ENCODE assay signal across 24 cellular contexts in genomic region chr10:36440539-36440938, GRCh38.
DNase-seq lines count a peak whose midpoint lies in the region; ATAC-seq, FAIRE-seq and TF ChIP-seq lines count a peak whose summit lies in the region.
"Had no signal": no experiment of that assay in that cellular context is flagged by ENCODE, and none has a peak within 500 bp of the region (broad histone marks: within the 10 kb centered on the region; RNA-seq: fewer than 3 reads in every experiment).

No MANE protein-coding gene starts in this region.

- TF ChIP-seq EP300 in HepG2 (IDR thresholded peaks at IDR 0.05; ENCODE audit: low read depth in 2 of 2, low read length in 2 of 2) (no peak), HepG2 (CRISPR knock-in tag; IDR thresholded peaks at IDR 0.05; ENCODE audit: borderline replicate concordance) (no peak)

- H2BK12ac ChIP-seq in mesenchymal stem cell (ENCODE audit: low read length in 2 of 2) (peak overlapping the region in 1 of 2 experiments; percentile 42), trophoblast cell (ENCODE audit: low read length) (no peak overlapping the region)

- H3K4me1 ChIP-seq in HepG2 (ENCODE audit: insufficient read depth, low read length), result no peaks in the 10 kb centered on the region
- H3K4me1 ChIP-seq in right lobe of liver, result no peaks in the 10 kb centered on the region
- peaks cover 16% of the 10 kb centered on the region for H3K4me1 ChIP-seq in PC-3 (ENCODE audit: insufficient read depth, low read length)
- H3K4me1 ChIP-seq in mesenchymal stem cell (ENCODE audit: control insufficient read depth, insufficient read depth, low read depth, low read length), result peaks cover 2% of the 10 kb centered on the region
- peaks cover 0 to 12% of the 10 kb centered on the region in 2 experiments for H3K4me1 ChIP-seq in trophoblast cell (ENCODE audit: control insufficient read depth in 1 of 2, insufficient read depth in 2 of 2, low read length in 2 of 2)
- H3K4me1 ChIP-seq: BLaER1 treated with 17β-estradiol and CSF1 and Interleukin-3, amounts not matched to agents 10 nM and 100 nM had no signal

- H3K4me2 ChIP-seq in HepG2 (ENCODE audit: low read depth, low read length) (no peak overlapping the region), PC-3 (ENCODE audit: low read length) (no peak overlapping the region), mesenchymal stem cell (ENCODE audit: low read length, poor library complexity, severe bottlenecking) (no peak overlapping the region), trophoblast cell (ENCODE audit: low read length) (no peak overlapping the region)
- H3K4me2 ChIP-seq: BLaER1 treated with 17β-estradiol and CSF1 and Interleukin-3, amounts not matched to agents 10 nM and 100 nM had no signal

- TF ChIP-seq CTCF in HepG2 (CRISPR knock-in tag; IDR thresholded peaks at IDR 0.05), result no peak
- TF ChIP-seq CTCF in right lobe of liver (IDR thresholded peaks at IDR 0.05), result no peak
- no peak for TF ChIP-seq CTCF in PC-3 (conservative IDR thresholded peaks at IDR 0.05; ENCODE audit: low read depth, low read length)

- H3K4me1 Mint-ChIP-seq in activated T-helper 1 cell treated with anti-CD3 and anti-CD28 coated beads, Interleukin-12 subunit alpha, Interleukin-12 subunit beta, Interleukin-2, Interleukin-4 antibody, amounts not matched to agents 30 ng/mL and 10 ng/mL and 1 ng/mL, durations not matched to agents 14 hours and 24 hours and 36 hours (ENCODE audit: low read depth), result no peaks in the 10 kb centered on the region
- H3K4me1 Mint-ChIP-seq: B cell had no signal

- 0% methylated on average over 1 of the region's 1 CpG for WGBS in HepG2 (ENCODE audit: low lambda C conversion rate)
- WGBS in right lobe of liver (ENCODE audit: insufficient coverage, low coverage, low lambda C conversion rate, missing lambda C conversion rate), result 58% methylated on average over 1 of the region's 1 CpG
- 97% methylated on average over 1 of the region's 1 CpG for WGBS in mesenchymal stem cell
- WGBS in trophoblast cell (ENCODE audit: extremely low coverage, insufficient coverage, insufficient read length), result no CpG with 5 or more reads among the region's 1 CpG

- in situ Hi-C loops in HepG2 (cut with HindIII; ENCODE audit: extremely low pct_ligation_motif_present, low pct_unique_long_range_greater_than_20kb), result no loop called here

- TF ChIP-seq RAD21 in HepG2 (CRISPR knock-in tag; IDR thresholded peaks at IDR 0.05), result no peak

- H3K79me2 ChIP-seq in HepG2 (ENCODE audit: insufficient read depth, low read length), result no peaks in the 10 kb centered on the region
- H3K79me2 ChIP-seq in PC-3 (ENCODE audit: low read length), result no peaks in the 10 kb centered on the region
- no peaks in the 10 kb centered on the region for H3K79me2 ChIP-seq in trophoblast cell (ENCODE audit: control insufficient read depth, insufficient read depth, low read length, poor library complexity)

- no peaks in the 10 kb centered on the region for H3K27me3 ChIP-seq in HepG2 (ENCODE audit: control insufficient read depth in 1 of 2, insufficient read depth in 2 of 2, low read length in 2 of 2)
- no peaks in the 10 kb centered on the region for H3K27me3 ChIP-seq in right lobe of liver
- no peaks in the 10 kb centered on the region for H3K27me3 ChIP-seq in PC-3 (ENCODE audit: low read length)
- no peaks in the 10 kb centered on the region for H3K27me3 ChIP-seq in mesenchymal stem cell (ENCODE audit: control insufficient read depth in 1 of 2, insufficient read depth in 1 of 2, low read length in 2 of 2)
- H3K27me3 ChIP-seq in trophoblast cell (ENCODE audit: insufficient read depth, low read length), result no peaks in the 10 kb centered on the region
- H3K27me3 ChIP-seq: BLaER1 treated with 17β-estradiol and CSF1 and Interleukin-3, amounts not matched to agents 10 nM and 100 nM had no signal

- no peaks in the 10 kb centered on the region for H3K27me3 Mint-ChIP-seq in activated T-helper 1 cell treated with anti-CD3 and anti-CD28 coated beads, Interleukin-12 subunit alpha, Interleukin-12 subunit beta, Interleukin-2, Interleukin-4 antibody, amounts not matched to agents 30 ng/mL and 10 ng/mL and 1 ng/mL, durations not matched to agents 14 hours and 24 hours and 36 hours (ENCODE audit: insufficient read depth)
- H3K27me3 Mint-ChIP-seq: B cell; CD4-positive, alpha-beta T cell had no signal

- TF ChIP-seq POLR2A in HepG2 (IDR thresholded peaks at IDR 0.05; ENCODE audit: insufficient read depth in 1 of 2, low read depth in 2 of 2, low read length in 2 of 2) (no peak), right lobe of liver (IDR thresholded peaks at IDR 0.05) (no peak)

- H4K12ac ChIP-seq in trophoblast cell (ENCODE audit: low read depth, low read length), result no peak overlapping the region

- H3K27ac ChIP-seq in HepG2 (ENCODE audit: extremely low read length, insufficient read depth, low read length), result no peak overlapping the region
- no peak overlapping the region for H3K27ac ChIP-seq in right lobe of liver
- H3K27ac ChIP-seq in PC-3 (ENCODE audit: low read length), result no peak overlapping the region
- no peak overlapping the region for H3K27ac ChIP-seq in mesenchymal stem cell (ENCODE audit: low read length, poor library complexity, severe bottlenecking)
- no peak overlapping the region for H3K27ac ChIP-seq in trophoblast cell (ENCODE audit: low read depth, low read length)
- H3K27ac ChIP-seq: BLaER1 treated with 17β-estradiol and CSF1 and Interleukin-3, amounts not matched to agents 10 nM and 100 nM; C4-2B had no signal

- DNase-seq in HepG2 (ENCODE audit: low spot score) (no peak), right lobe of liver (no peak), PC-3 (no peak), mesenchymal stem cell (no peak), trophoblast cell (no peak)
- DNase-seq in activated T-helper 1 cell treated with anti-CD3 and anti-CD28 coated beads, Interleukin-12 subunit alpha, Interleukin-12 subunit beta, Interleukin-2, Interleukin-4 antibody, amounts not matched to agents 30 ng/mL and 10 ng/mL and 1 ng/mL, durations not matched to agents 14 hours and 24 hours and 36 hours (ENCODE audit: low spot score), result no peak
- DNase-seq: 8988T; ACHN; Caco-2; Calu3; CD4-positive, alpha-beta T cell; CD8-positive, alpha-beta T cell; DMS79 treated with DMSO at 0.1 percent for 48 hours; GF-D8 had no signal

- H4K8ac ChIP-seq in mesenchymal stem cell (ENCODE audit: low read length) (no peak overlapping the region), trophoblast cell (ENCODE audit: low read depth, low read length) (no peak overlapping the region)

- H4K91ac ChIP-seq in mesenchymal stem cell (ENCODE audit: low read length), result no peak overlapping the region
- no peak overlapping the region for H4K91ac ChIP-seq in trophoblast cell (ENCODE audit: low read depth, low read length)

- no peak for ATAC-seq in HepG2
- ATAC-seq in right lobe of liver, result no peak
- ATAC-seq in PC-3, result no peak
- ATAC-seq in activated CD4-positive, CD25-positive, alpha-beta regulatory T cell treated with anti-CD3 and anti-CD28 coated beads, Interleukin-2, amount 50 U/mL, for 24 hours, result no peak
- ATAC-seq in HG03469 (IDR thresholded peaks at IDR 0.05; ENCODE audit: unreplicated experiment), result no peak
- ATAC-seq: CD8-positive, alpha-beta T cell had no signal

- no peak overlapping the region for H2BK15ac ChIP-seq in mesenchymal stem cell (ENCODE audit: low read depth, poor library complexity, severe bottlenecking)

- intact Hi-C loops in HepG2 (cut with micrococcal nuclease; ENCODE audit: unreplicated experiment), result no loop called here
- intact Hi-C loops in right lobe of liver (cut with DNase I), result no loop called here
- intact Hi-C loops in PC-3 (cut with micrococcal nuclease), result no loop called here
- intact Hi-C loops in activated T-helper 1 cell treated with anti-CD3 and anti-CD28 coated beads, Interleukin-12 subunit alpha, Interleukin-12 subunit beta, Interleukin-2, Interleukin-4 antibody, amounts not matched to agents 30 ng/mL and 10 ng/mL and 1 ng/mL, durations not matched to agents 14 hours and 24 hours and 36 hours (cut with micrococcal nuclease), result no loop called here

- H3K79me1 ChIP-seq in mesenchymal stem cell (replicated peaks; ENCODE audit: low read length, poor library complexity, severe bottlenecking) (no peaks in the 10 kb centered on the region), trophoblast cell (ENCODE audit: low read length) (peaks cover 18% of the 10 kb centered on the region)

- H3K9me2 ChIP-seq in PC-3 (replicated peaks; ENCODE audit: low read length), result no peaks in the 10 kb centered on the region

- no peak overlapping the region for H3K27ac Mint-ChIP-seq in activated T-helper 1 cell treated with anti-CD3 and anti-CD28 coated beads, Interleukin-12 subunit alpha, Interleukin-12 subunit beta, Interleukin-2, Interleukin-4 antibody, amounts not matched to agents 30 ng/mL and 10 ng/mL and 1 ng/mL, durations not matched to agents 14 hours and 24 hours and 36 hours
- H3K27ac Mint-ChIP-seq: B cell; CD4-positive, alpha-beta T cell; CD8-positive, alpha-beta T cell had no signal

- H2BK120ac ChIP-seq in mesenchymal stem cell (ENCODE audit: low read depth, low read length), result no peak overlapping the region
- H2BK120ac ChIP-seq in trophoblast cell (ENCODE audit: insufficient read depth, low read length, poor library complexity), result peak overlapping the region; percentile 40

- no peak overlapping the region for H2AFZ ChIP-seq in HepG2 (ENCODE audit: low read length)
- H2AFZ ChIP-seq in PC-3 (ENCODE audit: low read length), result peak overlapping the region; percentile 1; the same call in 1 of the 2 replicates
- no peak overlapping the region for H2AFZ ChIP-seq in mesenchymal stem cell (ENCODE audit: low read depth, low read length)
- H2AFZ ChIP-seq in trophoblast cell (ENCODE audit: insufficient read depth, low read length, poor library complexity), result no peak overlapping the region

- H3K9me3 Mint-ChIP-seq in activated T-helper 1 cell treated with anti-CD3 and anti-CD28 coated beads, Interleukin-12 subunit alpha, Interleukin-12 subunit beta, Interleukin-2, Interleukin-4 antibody, amounts not matched to agents 30 ng/mL and 10 ng/mL and 1 ng/mL, durations not matched to agents 14 hours and 24 hours and 36 hours, result peaks cover 19% of the 10 kb centered on the region

- H3K4me3 Mint-ChIP-seq in activated T-helper 1 cell treated with anti-CD3 and anti-CD28 coated beads, Interleukin-12 subunit alpha, Interleukin-12 subunit beta, Interleukin-2, Interleukin-4 antibody, amounts not matched to agents 30 ng/mL and 10 ng/mL and 1 ng/mL, durations not matched to agents 14 hours and 24 hours and 36 hours, result no peak overlapping the region
- H3K4me3 Mint-ChIP-seq: B cell; CD4-positive, alpha-beta T cell; CD8-positive, alpha-beta T cell had no signal

- H4K20me1 ChIP-seq in HepG2 (ENCODE audit: insufficient read depth, low read length), result no peaks in the 10 kb centered on the region
- H4K20me1 ChIP-seq in PC-3 (ENCODE audit: low read length), result no peaks in the 10 kb centered on the region
- H4K20me1 ChIP-seq: BLaER1 treated with 17β-estradiol and CSF1 and Interleukin-3, amounts not matched to agents 10 nM and 100 nM had no signal

- no TSS peak for BruUV-seq in HepG2 (replicated peaks; lab: Mats Ljungman, UMichigan)
- no TSS peak for BruUV-seq in PC-3 (replicated peaks; lab: Mats Ljungman, UMichigan)

- peak overlapping the region; percentile 29 for H2AK5ac ChIP-seq in mesenchymal stem cell (ENCODE audit: low read length, severe bottlenecking)
- no peak overlapping the region for H2AK5ac ChIP-seq in trophoblast cell (ENCODE audit: low read length)

- CTCF ChIA-PET in HepG2 (lab: Yijun Ruan, JAX; ENCODE audit: low intra/inter-chr PET ratio, low total read pairs) (no interaction called here), PC-3 (lab: Charles Lee) (no interaction called here)

- POLR2A ChIA-PET in HepG2 (lab: Yijun Ruan, JAX) (no interaction called here), PC-3 (lab: Charles Lee; ENCODE audit: unreplicated experiment) (no interaction called here)

- H3K36me3 Mint-ChIP-seq in activated T-helper 1 cell treated with anti-CD3 and anti-CD28 coated beads, Interleukin-12 subunit alpha, Interleukin-12 subunit beta, Interleukin-2, Interleukin-4 antibody, amounts not matched to agents 30 ng/mL and 10 ng/mL and 1 ng/mL, durations not matched to agents 14 hours and 24 hours and 36 hours (ENCODE audit: low read depth), result no peaks in the 10 kb centered on the region
- H3K36me3 Mint-ChIP-seq: CD8-positive, alpha-beta T cell had no signal

- no peak overlapping the region for H3K23ac ChIP-seq in mesenchymal stem cell (ENCODE audit: low read length in 2 of 2)
- H3K23ac ChIP-seq in trophoblast cell (ENCODE audit: low read length), result no peak overlapping the region

- H3K18ac ChIP-seq in mesenchymal stem cell (ENCODE audit: low read depth in 1 of 2, low read length in 2 of 2), result no peak overlapping the region
- no peak overlapping the region for H3K18ac ChIP-seq in trophoblast cell (ENCODE audit: low read length)

- H3K4me3 ChIP-seq in HepG2 (replicated peaks in 1 of 3; ENCODE audit: insufficient read depth in 1 of 3, low read depth in 2 of 3, low read length in 3 of 3) (no peak overlapping the region), right lobe of liver (no peak overlapping the region), PC-3 (ENCODE audit: low read length) (no peak overlapping the region), mesenchymal stem cell (ENCODE audit: insufficient read depth in 1 of 2, low read depth in 1 of 2, low read length in 2 of 2) (no peak overlapping the region), trophoblast cell (ENCODE audit: low read depth, low read length) (no peak overlapping the region)
- H3K4me3 ChIP-seq: BLaER1 treated with 17β-estradiol and CSF1 and Interleukin-3, amounts not matched to agents 10 nM and 100 nM had no signal

- H2BK5ac ChIP-seq in mesenchymal stem cell (ENCODE audit: low read depth, low read length, poor library complexity, severe bottlenecking), result no peak overlapping the region
- no peak overlapping the region for H2BK5ac ChIP-seq in trophoblast cell (ENCODE audit: low read depth, low read length, poor library complexity)

- H3K14ac ChIP-seq in mesenchymal stem cell (ENCODE audit: low read length in 2 of 2) (no peak overlapping the region), trophoblast cell (ENCODE audit: low read length) (no peak overlapping the region)

- H3K9ac ChIP-seq in HepG2 (ENCODE audit: insufficient read depth, low read depth, low read length) (no peak overlapping the region), PC-3 (ENCODE audit: low read length) (no peak overlapping the region), mesenchymal stem cell (ENCODE audit: low read length) (no peak overlapping the region), trophoblast cell (ENCODE audit: low read length) (no peak overlapping the region)
- H3K9ac ChIP-seq: BLaER1 treated with 17β-estradiol and CSF1 and Interleukin-3, amounts not matched to agents 10 nM and 100 nM had no signal

- H3F3A ChIP-seq in PC-3 (ENCODE audit: low read length, unreplicated experiment), result no peaks in the 10 kb centered on the region

- H3K4ac ChIP-seq in mesenchymal stem cell (ENCODE audit: low read depth in 1 of 2, low read length in 2 of 2) (peak overlapping the region in 1 of 2 experiments; percentile 30), trophoblast cell (ENCODE audit: low read depth, low read length) (no peak overlapping the region)

- no peak for FAIRE-seq in HepG2 (lab: Jason Lieb, UNC)
- FAIRE-seq: A204.1, D721Med, G401.6, GM12891, GM19239 had no signal

- no peaks in the 10 kb centered on the region for H3K36me3 ChIP-seq in HepG2 (replicated peaks in 1 of 2; ENCODE audit: control insufficient read depth in 1 of 2, insufficient read depth in 2 of 2, low read length in 2 of 2)
- no peaks in the 10 kb centered on the region for H3K36me3 ChIP-seq in right lobe of liver
- no peaks in the 10 kb centered on the region for H3K36me3 ChIP-seq in PC-3 (ENCODE audit: low read depth, low read length)
- no peaks in the 10 kb centered on the region for H3K36me3 ChIP-seq in mesenchymal stem cell (ENCODE audit: control insufficient read depth in 1 of 2, insufficient read depth in 2 of 2, low read depth in 1 of 2, low read length in 2 of 2)
- no peaks in the 10 kb centered on the region for H3K36me3 ChIP-seq in trophoblast cell (ENCODE audit: control insufficient read depth in 1 of 2, insufficient read depth in 2 of 2, low read length in 2 of 2)
- H3K36me3 ChIP-seq: BLaER1 treated with 17β-estradiol and CSF1 and Interleukin-3, amounts not matched to agents 10 nM and 100 nM had no signal

- no peaks in the 10 kb centered on the region for H3K9me3 ChIP-seq in HepG2 (ENCODE audit: low read length)
- H3K9me3 ChIP-seq in right lobe of liver, result no peaks in the 10 kb centered on the region
- H3K9me3 ChIP-seq in PC-3 (ENCODE audit: low read length), result no peaks in the 10 kb centered on the region
- H3K9me3 ChIP-seq in mesenchymal stem cell (ENCODE audit: control insufficient read depth, low read length), result no peaks in the 10 kb centered on the region
- peaks cover 2% of the 10 kb centered on the region for H3K9me3 ChIP-seq in trophoblast cell (ENCODE audit: insufficient read depth, low read depth, low read length)
- H3K9me3 ChIP-seq: BLaER1 treated with 17β-estradiol and CSF1 and Interleukin-3, amounts not matched to agents 10 nM and 100 nM had no signal
